Comparison of ENCODE assay signal across 34 cellular contexts in genomic region chr2:7986431-7986830, GRCh38.
"Had no signal": no experiment of that assay in that cellular context is flagged by ENCODE, and none has a peak within 500 bp of the region (broad histone marks: within the 10 kb centered on the region; RNA-seq: fewer than 3 reads in every experiment).

No MANE protein-coding gene starts in this region.

- H3K27me3 Mint-ChIP-seq: activated CD4-positive, alpha-beta T cell treated with anti-CD3 and anti-CD28 coated beads, Interleukin-2, amount 10 ng/mL, durations not matched to agents 24 days and 14 days had no signal

- H3K27ac ChIP-seq: ascending aorta, Peyer's patch, RWPE1, VCaP had no signal

- DNase-seq: activated B cell treated with CpG ODN at 0.5 μM for 24 hours; activated CD4-positive, alpha-beta T cell treated with anti-CD3 and anti-CD28 coated beads, Interleukin-2, amount 10 ng/mL, durations not matched to agents 24 days and 14 days; activated CD4-positive, alpha-beta T cell treated with anti-CD3 and anti-CD28 coated beads, Interleukin-2, amount 50 U/mL, for 4 hours; activated CD4-positive, CD25-positive, alpha-beta regulatory T cell treated with anti-CD3 and anti-CD28 coated beads, Interleukin-2, amount 50 U/mL, for 72 hours; activated CD8-positive, alpha-beta T cell treated with anti-CD3 and anti-CD28 coated beads, Interleukin-2, amount 10 ng/mL, durations not matched to agents 7 days and 5 days; activated effector memory CD4-positive, alpha-beta T cell treated with Interleukin-2 at 50 U/mL for 16 hours; activated naive CD4-positive, alpha-beta T cell treated with anti-CD3 and anti-CD28 coated beads, Interleukin-2, amount 50 U/mL, for 16 hours; activated naive CD8-positive, alpha-beta T cell treated with anti-CD3 and anti-CD28 coated beads, Interleukin-2, amount 10 ng/mL, durations not matched to agents 7 days and 5 days; activated T-cell treated with anti-CD3 and anti-CD28 coated beads, Interleukin-2, amount 50 U/mL, for 48 hours; amygdala; Kasumi-1; KG1; MM.1S; MV-4-11; NCI-H1092; NCI-H1436 treated with DMSO at 0.1 percent for 48 hours; NCI-H187; NCI-H2029 treated with DMSO at 0.1 percent for 48 hours; NCI-H2107; NCI-H2171; NCI-H510A; NCI-H526; NCI-H748 treated with DMSO at 0.1 percent for 48 hours; NK-92 treated with Interleukin-12 subunit alpha and Interleukin-12 subunit beta, amount 100 ng/mL, for 24 hours; PC-3; Peyer's patch; Right ventricle myocardium superior; SW 1271; T-helper 1 cell; T-helper 2 cell; T-helper 9 cell had no signal

- H3K4me3 ChIP-seq: ascending aorta, Peyer's patch had no signal

- H3K9me3 ChIP-seq: ascending aorta had no signal

- H3K4me3 Mint-ChIP-seq: activated B cell treated with CpG ODN at 0.5 μM for 24 hours; activated CD4-positive, alpha-beta T cell treated with anti-CD3 and anti-CD28 coated beads, Interleukin-2, amount 10 ng/mL, durations not matched to agents 24 days and 14 days; activated CD8-positive, alpha-beta T cell treated with anti-CD3 and anti-CD28 coated beads, Interleukin-2, amount 10 ng/mL, durations not matched to agents 7 days and 5 days; activated naive CD8-positive, alpha-beta T cell treated with anti-CD3 and anti-CD28 coated beads, Interleukin-2, amount 10 ng/mL, durations not matched to agents 7 days and 5 days had no signal

- ATAC-seq: activated CD8-positive, alpha-beta T cell treated with anti-CD3 and anti-CD28 coated beads, Interleukin-2, amount 10 ng/mL, durations not matched to agents 7 days and 5 days; PC-3 had no signal

- H3K27ac Mint-ChIP-seq: activated B cell treated with CpG ODN at 0.5 μM for 24 hours; activated CD8-positive, alpha-beta T cell treated with anti-CD3 and anti-CD28 coated beads, Interleukin-2, amount 10 ng/mL, durations not matched to agents 7 days and 5 days; activated naive CD8-positive, alpha-beta T cell treated with anti-CD3 and anti-CD28 coated beads, Interleukin-2, amount 10 ng/mL, durations not matched to agents 7 days and 5 days had no signal

- H3K4me1 ChIP-seq: ascending aorta, Peyer's patch had no signal

- H3K36me3 ChIP-seq: ascending aorta, Peyer's patch had no signal

- H3K27me3 ChIP-seq: ascending aorta, Peyer's patch had no signal

- H3K4me1 Mint-ChIP-seq: activated B cell treated with CpG ODN at 0.5 μM for 24 hours had no signal
